10 cellular contexts compared by ENCODE assay signal in genomic region chr3:157135671-157136396, GRCh38. TPM values are rescaled to one million over a fixed set of nuclear protein-coding genes. Genes with fewer than 3 reads are reported as not detected.
DNase-seq lines count a peak whose midpoint lies in the region; ATAC-seq and TF ChIP-seq lines count a peak whose summit lies in the region.
"Had no signal": no experiment of that assay in that cellular context is flagged by ENCODE, and none has a peak within 500 bp of the region (broad histone marks: within the 10 kb centered on the region; RNA-seq: fewer than 3 reads in every experiment).

No MANE protein-coding gene starts in this region.

- H3K27me3 ChIP-seq in SK-N-SH (ENCODE audit: insufficient read depth) = no peaks in the 10 kb centered on the region
- no peaks in the 10 kb centered on the region for H3K27me3 ChIP-seq in kidney epithelial cell (ENCODE audit: control insufficient read depth, insufficient read depth, low read length)
- H3K27me3 ChIP-seq: BE2C had no signal

- H3K9me3 ChIP-seq in SK-N-SH = no peaks in the 10 kb centered on the region
- H3K9me3 ChIP-seq: BE2C had no signal

- H3K4me2 ChIP-seq in SK-N-SH = no peak overlapping the region

- no peak overlapping the region for H3K9ac ChIP-seq in SK-N-SH

- H3K36me3 ChIP-seq in SK-N-SH (replicated peaks in 1 of 2; ENCODE audit: control insufficient read depth in 1 of 2, insufficient read depth in 2 of 2, low read length in 1 of 2) = peaks cover 0 to 3% of the 10 kb centered on the region in 2 experiments
- H3K36me3 ChIP-seq in kidney epithelial cell (ENCODE audit: control insufficient read depth, insufficient read depth, low read length) = no peaks in the 10 kb centered on the region
- H3K36me3 ChIP-seq: BE2C had no signal

- in situ Hi-C loops in astrocyte of the cerebellum (cut with HindIII; ENCODE audit: low sequenced_read_pairs) = no loop called here

- no peak for ATAC-seq in SK-N-SH treated with all-trans-retinoic acid at 6 μM for 48 hours
- ATAC-seq in GM21723 (IDR thresholded peaks at IDR 0.05; ENCODE audit: unreplicated experiment) = no peak

- no peaks in the 10 kb centered on the region for H4K20me1 ChIP-seq in SK-N-SH (ENCODE audit: insufficient read depth)

- TF ChIP-seq EP300 in SK-N-SH (IDR thresholded peaks at IDR 0.05; ENCODE audit: borderline replicate concordance in 1 of 2, low read depth in 1 of 2, low read length in 1 of 2) = no peak

- no peak overlapping the region for H3K27ac ChIP-seq in SK-N-SH (ENCODE audit: low read depth in 2 of 2, low read length in 1 of 2)
- H3K27ac ChIP-seq in substantia nigra (ENCODE audit: low read depth, low read length, poor library complexity, severe bottlenecking) = peak overlapping the region; percentile 84

- WGBS in SK-N-SH (ENCODE audit: low lambda C conversion rate) = 67% methylated on average over 4 of the region's 5 CpGs

- H3K79me2 ChIP-seq in SK-N-SH (ENCODE audit: insufficient read depth) = no peaks in the 10 kb centered on the region

- POLR2A ChIA-PET in SK-N-SH (lab: Yijun Ruan, JAX) = no interaction called here

- H2AFZ ChIP-seq in SK-N-SH (ENCODE audit: low read depth) = no peak overlapping the region

- H3K4me1 ChIP-seq in SK-N-SH (ENCODE audit: control insufficient read depth in 1 of 2, insufficient read depth in 2 of 2, low read depth in 1 of 2, low read length in 1 of 2) = peaks cover 4 to 33% of the 10 kb centered on the region in 2 experiments; a peak in 3 of 4 replicates
- H3K4me1 ChIP-seq: BE2C had no signal

- DNase-seq in SK-N-SH = no peak
- peak; percentile 67 for DNase-seq in astrocyte of the cerebellum (ENCODE audit: low read depth)
- DNase-seq in kidney epithelial cell (ENCODE audit: low read depth) = no peak
- DNase-seq in substantia nigra (lab: John Stamatoyannopoulos, UW) = peak in 22 of 49 donors; percentile 11 to 57 (median 32)
- DNase-seq in dermis blood vessel endothelial cell = no peak
- DNase-seq in NCI-H524 (lab: John Stamatoyannopoulos, UW) = no peak
- DNase-seq: activated CD4-positive, alpha-beta T cell treated with anti-CD3 and anti-CD28 coated beads for 4 hours; BE2C had no signal

- TF ChIP-seq RAD21 in SK-N-SH (IDR thresholded peaks at IDR 0.05; ENCODE audit: low read length) = peak; percentile 35

- peak; percentile 35 for TF ChIP-seq CTCF in SK-N-SH (IDR thresholded peaks at IDR 0.05)
- peak; percentile 37 for TF ChIP-seq CTCF in astrocyte of the cerebellum (IDR thresholded peaks at IDR 0.05; ENCODE audit: low read depth, low read length, missing control alignments)
- peak; percentile 28 for TF ChIP-seq CTCF in kidney epithelial cell (IDR thresholded peaks at IDR 0.05; ENCODE audit: insufficient read depth, low read length, poor library complexity, severe bottlenecking)

- peaks cover 4% of the 10 kb centered on the region for H3F3A ChIP-seq in SK-N-SH (replicated peaks; ENCODE audit: insufficient read depth)

- CTCF ChIA-PET in SK-N-SH (lab: Yijun Ruan, JAX) = interaction anchor here (0.8 to 4.4 kb wide), 9 partner anchors 9 to 753 kb away, joined by 3 to 57 read pairs (median 13); partner anchors contain the start of gene TIPARP

- no peaks in the 10 kb centered on the region for H3K9me2 ChIP-seq in SK-N-SH

- H3K4me3 ChIP-seq in SK-N-SH (ENCODE audit: low read depth in 2 of 2, low read length in 1 of 2) = no peak overlapping the region
- no peak overlapping the region for H3K4me3 ChIP-seq in astrocyte of the cerebellum (ENCODE audit: low read depth, low read length)
- no peak overlapping the region for H3K4me3 ChIP-seq in kidney epithelial cell (ENCODE audit: low read depth, low read length)

TF ChIP-seq in SK-N-SH, 30 proteins besides CTCF, POLR2A, EP300 and RAD21:
- TF ChIP-seq ZBTB33 (IDR thresholded peaks at IDR 0.05; ENCODE audit: borderline replicate concordance, low read depth) (no peak), JUND (IDR thresholded peaks at IDR 0.05) (peak; percentile 15; the same call in 1 of the 2 replicates), PBX3 (IDR thresholded peaks at IDR 0.05) (no peak)

TF ChIP-seq in SK-N-SH treated with all-trans-retinoic acid at 6 μM for 48 hours, 23 proteins besides CTCF, POLR2A, EP300 and RAD21:
- TF ChIP-seq SNAI2 (CRISPR knock-in tag; IDR thresholded peaks at IDR 0.05) = no peak
- TF ChIP-seq ZC3H10 (CRISPR knock-in tag; IDR thresholded peaks at IDR 0.05) = no peak
- TF ChIP-seq PPARA (CRISPR knock-in tag; IDR thresholded peaks at IDR 0.05; ENCODE audit: borderline replicate concordance) = no peak
- no peak for TF ChIP-seq ZNF8 (CRISPR knock-in tag; IDR thresholded peaks at IDR 0.05)
- no peak for TF ChIP-seq GLIS3 (CRISPR knock-in tag; IDR thresholded peaks at IDR 0.05)

RNA-seq across cellular contexts. Expression of gene CCNL1, which starts 24.1 kb away (rescaled TPM):
- polyA plus RNA-seq in SK-N-SH (2012; rRNA removed) = 99.8 and 131 TPM in 2 replicates
- polyA plus RNA-seq in SK-N-SH (2012; cell fraction: cytosol; rRNA removed) = 27.3 and 29.6 TPM in 2 replicates
- 490 and 685 TPM in 2 replicates for polyA plus RNA-seq in SK-N-SH (2012; cell fraction: nucleus; rRNA removed)
- 99.9 and 108 TPM in 2 replicates for total RNA-seq in kidney epithelial cell
- 87.8 and 195 TPM in 2 replicates for total RNA-seq in dermis blood vessel endothelial cell
